In the genomic region with DNA sequence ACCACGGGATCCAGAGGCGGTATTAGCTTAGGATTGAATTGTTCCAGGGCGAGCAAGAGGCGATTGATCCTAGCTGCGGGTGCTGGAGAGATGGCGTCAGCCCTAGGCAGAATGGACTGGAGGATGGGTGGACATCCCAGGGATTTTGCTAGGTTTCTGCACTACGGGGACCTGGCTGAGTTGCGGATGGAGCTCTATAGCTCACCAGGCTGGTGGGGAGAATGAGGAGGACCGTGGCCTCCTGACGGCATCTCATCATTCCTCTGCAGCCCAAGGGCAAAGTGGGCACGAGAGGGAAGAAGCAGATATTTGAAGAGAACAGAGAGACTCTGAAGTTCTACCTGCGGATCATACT, we compare ENCODE assay signal across 8 cellular contexts. TPM values are rescaled to one million over a fixed set of nuclear protein-coding genes. Genes with fewer than 3 reads are reported as not detected.
DNase-seq lines count a peak whose midpoint lies in the region; ATAC-seq and TF ChIP-seq lines count a peak whose summit lies in the region.

No MANE protein-coding gene starts in this region.

- H3K27ac ChIP-seq in tibial artery = peak overlapping the region; percentile 79 to 87

- H3K4me3 ChIP-seq in astrocyte of the spinal cord (ENCODE audit: low read depth, low read length) (peak overlapping the region; percentile 93), lower leg skin (ENCODE audit: low read depth, poor library complexity, severe bottlenecking) (peak overlapping the region; percentile 91), tibial artery (peak overlapping the region; percentile 81 to 83)

- CTCF ChIA-PET in activated CD4-positive, alpha-beta T cell treated with anti-CD3 and anti-CD28 coated beads, Interleukin-2, amount 10 ng/mL, durations not matched to agents 7 days and 5 days (lab: Charles Lee) = interaction anchor here (0.6 to 3.6 kb wide), 13 partner anchors 11 to 293 kb away, joined by 3 to 24 read pairs (median 6); a partner anchor contains a TSS

- TF ChIP-seq CTCF in astrocyte of the spinal cord (IDR thresholded peaks at IDR 0.05; ENCODE audit: low read depth, low read length) (no peak), lower leg skin (IDR thresholded peaks at IDR 0.05) (no peak), tibial artery (IDR thresholded peaks at IDR 0.05) (no peak)

- H3K27ac Mint-ChIP-seq in activated CD4-positive, alpha-beta T cell treated with anti-CD3 and anti-CD28 coated beads, Interleukin-2, amount 10 ng/mL, durations not matched to agents 7 days and 5 days = peak overlapping the region; percentile 94

- H3K36me3 ChIP-seq in tibial artery = peaks cover 21 to 41% (median 38%) of the 10 kb centered on the region in 3 donors

- 10 to 11% methylated on average over 8 to 12 of the region's 12 CpGs for WGBS in lower leg skin, 2 donors

- intact Hi-C loops in lower leg skin (cut with DNase I; ENCODE audit: low total_unique reads) (no loop called here), tibial artery (cut with DNase I; ENCODE audit: low total_unique reads) (no loop called here)

- H3K9me3 Mint-ChIP-seq in activated CD4-positive, alpha-beta T cell treated with anti-CD3 and anti-CD28 coated beads, Interleukin-2, amount 10 ng/mL, durations not matched to agents 7 days and 5 days = no peaks in the 10 kb centered on the region

- peaks cover 0 to 26% (median 16%) of the 10 kb centered on the region in 4 donors for H3K4me1 ChIP-seq in tibial artery

- no peak for DNase-seq in activated CD4-positive, alpha-beta T cell treated with anti-CD3 and anti-CD28 coated beads, Interleukin-2, amount 10 ng/mL, durations not matched to agents 7 days and 5 days
- DNase-seq in activated CD4-positive, alpha-beta T cell treated with anti-CD3 and anti-CD28 coated beads, Interleukin-2, amount 50 U/mL, for 48 hours = no peak
- DNase-seq in astrocyte of the spinal cord (ENCODE audit: low read depth, low spot score) (no peak), lower leg skin (ENCODE audit: low spot score in 2 of 2) (no peak), tibial artery (no peak), NCI-H774 (lab: John Stamatoyannopoulos, UW) (no peak), NCI-H2227 (lab: John Stamatoyannopoulos, UW; ENCODE audit: unreplicated experiment) (no peak)

- no peak for ATAC-seq in GM21576 (IDR thresholded peaks at IDR 0.05; ENCODE audit: unreplicated experiment)

- H3K4me1 Mint-ChIP-seq in activated CD4-positive, alpha-beta T cell treated with anti-CD3 and anti-CD28 coated beads, Interleukin-2, amount 10 ng/mL, durations not matched to agents 7 days and 5 days = peaks cover 50% of the 10 kb centered on the region

- H3K27me3 ChIP-seq in tibial artery = no peaks in the 10 kb centered on the region

- H3K27me3 Mint-ChIP-seq in activated CD4-positive, alpha-beta T cell treated with anti-CD3 and anti-CD28 coated beads, Interleukin-2, amount 10 ng/mL, durations not matched to agents 7 days and 5 days = no peaks in the 10 kb centered on the region

- TF ChIP-seq POLR2A in lower leg skin (IDR thresholded peaks at IDR 0.05) = no peak

- H3K9me3 ChIP-seq in tibial artery = no peaks in the 10 kb centered on the region

- peak overlapping the region; percentile 98 for H3K4me3 Mint-ChIP-seq in activated CD4-positive, alpha-beta T cell treated with anti-CD3 and anti-CD28 coated beads, Interleukin-2, amount 10 ng/mL, durations not matched to agents 7 days and 5 days

- POLR2A ChIA-PET in activated CD4-positive, alpha-beta T cell treated with anti-CD3 and anti-CD28 coated beads, Interleukin-2, amount 10 ng/mL, durations not matched to agents 7 days and 5 days (lab: Charles Lee) = interaction anchor here (0.8 to 1.3 kb wide), 2 partner anchors 17 to 75 kb away, joined by 3 to 7 read pairs; no protein-coding TSS in a partner anchor

- in situ Hi-C loops in astrocyte of the spinal cord (cut with HindIII; ENCODE audit: low sequenced_read_pairs) = no loop called here

- peaks cover 25% of the 10 kb centered on the region for H3K36me3 Mint-ChIP-seq in activated CD4-positive, alpha-beta T cell treated with anti-CD3 and anti-CD28 coated beads, Interleukin-2, amount 10 ng/mL, durations not matched to agents 7 days and 5 days (ENCODE audit: low read depth)

RNA-seq across cellular contexts. Expression of a gene that starts 0.6 kb away (rescaled TPM):
- total RNA-seq in activated CD4-positive, alpha-beta T cell treated with anti-CD3 and anti-CD28 coated beads, Interleukin-2, amount 10 ng/mL, durations not matched to agents 7 days and 5 days = 10 to 100 TPM; 25.8 to 40.8 TPM
- total RNA-seq in lower leg skin = 10 to 100 TPM; 20.8 to 40.3 (median 31.0) TPM

RNA-seq across cellular contexts. Expression of a gene that starts 19.7 kb away (rescaled TPM):
- 10 to 100 TPM; 59.2 to 62.0 TPM for total RNA-seq in activated CD4-positive, alpha-beta T cell treated with anti-CD3 and anti-CD28 coated beads, Interleukin-2, amount 10 ng/mL, durations not matched to agents 7 days and 5 days
- total RNA-seq in lower leg skin = 10 to 100 TPM in 1 of 4 donors, 1 to 10 TPM in 3; 6.3 to 15.6 (median 8.4) TPM

RNA-seq across cellular contexts. Expression of a gene that starts 21.2 kb away (rescaled TPM):
- total RNA-seq in activated CD4-positive, alpha-beta T cell treated with anti-CD3 and anti-CD28 coated beads, Interleukin-2, amount 10 ng/mL, durations not matched to agents 7 days and 5 days = 1 to 10 TPM; 1.5 to 2.0 TPM
- under 1 TPM; 0.04 to 0.83 (median 0.64) TPM for total RNA-seq in lower leg skin

RNA-seq across cellular contexts. Expression of a gene that starts 28.6 kb away (rescaled TPM):
- 1 to 10 TPM; 6.2 to 6.3 TPM for total RNA-seq in activated CD4-positive, alpha-beta T cell treated with anti-CD3 and anti-CD28 coated beads, Interleukin-2, amount 10 ng/mL, durations not matched to agents 7 days and 5 days
- 10 to 100 TPM; 37.2 to 62.2 (median 51.6) TPM for total RNA-seq in lower leg skin

RNA-seq across cellular contexts. Expression of a gene that starts 35.6 kb away (rescaled TPM):
- 100 to 1,000 TPM; 114 to 120 TPM for total RNA-seq in activated CD4-positive, alpha-beta T cell treated with anti-CD3 and anti-CD28 coated beads, Interleukin-2, amount 10 ng/mL, durations not matched to agents 7 days and 5 days
- 10 to 100 TPM; 56.8 to 74.8 (median 68.1) TPM for total RNA-seq in lower leg skin
